In the genomic region with DNA sequence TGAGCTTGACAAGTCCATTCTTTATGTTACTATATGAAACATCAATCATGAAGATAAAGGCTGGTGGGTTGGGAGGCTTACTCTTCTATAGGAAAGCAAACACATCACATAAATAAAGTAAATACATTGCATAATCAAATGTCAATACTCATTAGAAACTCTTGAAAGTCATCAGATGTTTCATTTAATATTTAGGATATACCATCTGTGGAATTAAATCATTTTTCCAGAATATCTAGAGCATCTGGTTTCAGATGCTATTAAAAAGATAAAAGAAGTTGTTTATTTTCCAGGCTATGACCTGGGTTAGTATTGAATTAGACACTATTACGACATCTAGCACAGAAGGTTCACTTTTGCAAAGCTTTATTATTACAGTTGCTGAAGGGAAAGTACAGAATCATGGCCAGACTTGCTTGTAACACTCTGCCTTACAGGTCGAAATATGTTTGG, we compare ENCODE assay signal across 14 cellular contexts.
DNase-seq lines count a peak whose midpoint lies in the region; ATAC-seq and TF ChIP-seq lines count a peak whose summit lies in the region.
"Had no signal": no experiment of that assay in that cellular context is flagged by ENCODE, and none has a peak within 500 bp of the region (broad histone marks: within the 10 kb centered on the region; RNA-seq: fewer than 3 reads in every experiment).

No MANE protein-coding gene starts in this region.

- intact Hi-C loops in left lung (cut with DNase I): no loop called here
- intact Hi-C loops in testis (cut with DNase I; ENCODE audit: low total_unique reads): no loop called here

- TF ChIP-seq POLR2A in testis (IDR thresholded peaks at IDR 0.05): no peak

- H3K4me3 ChIP-seq in duodenal mucosa (ENCODE audit: low read depth in 1 of 2, low read length in 2 of 2) (no peak overlapping the region), left lung (no peak overlapping the region), testis (no peak overlapping the region)
- H3K4me3 ChIP-seq: colonic mucosa had no signal

- 50 to 54% methylated on average over 2 of the region's 2 CpGs for WGBS in testis, 2 donors

- peak; percentile 22 for DNase-seq in NCI-H748 treated with DMSO at 0.1 percent for 48 hours (lab: John Stamatoyannopoulos, UW)
- DNase-seq in left lung: no peak
- DNase-seq in testis: no peak
- DNase-seq in DMS114 treated with DMSO at 0.1 percent for 48 hours (lab: John Stamatoyannopoulos, UW; ENCODE audit: unreplicated experiment): no peak
- DNase-seq: activated CD8-positive, alpha-beta T cell treated with anti-CD3 and anti-CD28 coated beads, Interleukin-2, amount 10 ng/mL, durations not matched to agents 7 days and 5 days; activated gamma-delta T cell treated with Interleukin-2 at 50 U/mL for 16 hours; colonic mucosa; COR-L47; hippocampal formation; NCI-H1436; T-helper 2 cell had no signal

- H3K27me3 ChIP-seq in duodenal mucosa (ENCODE audit: control insufficient read depth in 1 of 2, insufficient read depth in 2 of 2, low read length in 2 of 2) (no peaks in the 10 kb centered on the region), left lung (no peaks in the 10 kb centered on the region), testis (no peaks in the 10 kb centered on the region)
- H3K27me3 ChIP-seq: colonic mucosa had no signal

- H3K4me1 ChIP-seq in duodenal mucosa (ENCODE audit: control insufficient read depth in 1 of 2, insufficient read depth in 2 of 2, low read length in 2 of 2) (peaks cover 10 to 26% of the 10 kb centered on the region in 2 donors), left lung (peaks cover 10 to 11% of the 10 kb centered on the region in 2 donors), testis (peaks cover 55% of the 10 kb centered on the region)
- H3K4me1 ChIP-seq: colonic mucosa had no signal

- no peak overlapping the region for H3K9ac ChIP-seq in duodenal mucosa (ENCODE audit: low read depth in 1 of 2, low read length in 2 of 2)

- H3K9me3 ChIP-seq in duodenal mucosa (ENCODE audit: control insufficient read depth in 1 of 2, low read length in 2 of 2): no peaks in the 10 kb centered on the region
- H3K9me3 ChIP-seq in left lung: no peaks in the 10 kb centered on the region
- H3K9me3 ChIP-seq in testis: no peaks in the 10 kb centered on the region
- H3K9me3 ChIP-seq: colonic mucosa had no signal

- ATAC-seq in left lung (peak; percentile 50), GM18867 (IDR thresholded peaks at IDR 0.05; ENCODE audit: unreplicated experiment) (no peak), HG03342 (IDR thresholded peaks at IDR 0.05; ENCODE audit: unreplicated experiment) (no peak)
- ATAC-seq: activated CD8-positive, alpha-beta T cell treated with anti-CD3 and anti-CD28 coated beads, Interleukin-2, amount 10 ng/mL, durations not matched to agents 7 days and 5 days had no signal

- TF ChIP-seq CTCF in left lung (IDR thresholded peaks at IDR 0.05) (no peak), testis (IDR thresholded peaks at IDR 0.05) (no peak)

- H3K27ac ChIP-seq in duodenal mucosa (ENCODE audit: low read depth, low read length): peak overlapping the region; percentile 22
- H3K27ac ChIP-seq in left lung: no peak overlapping the region
- peak overlapping the region; percentile 12 to 60 for H3K27ac ChIP-seq in testis
- H3K27ac ChIP-seq: colonic mucosa had no signal

- H3K36me3 ChIP-seq in duodenal mucosa (ENCODE audit: control insufficient read depth in 1 of 2, insufficient read depth in 2 of 2, low read length in 2 of 2) (peaks cover 5 to 35% of the 10 kb centered on the region in 2 donors), left lung (peaks cover 0 to 72% of the 10 kb centered on the region in 2 donors), testis (ENCODE audit: low read depth, missing control alignments) (no peaks in the 10 kb centered on the region)
- H3K36me3 ChIP-seq: colonic mucosa had no signal

Comparison
In these comparisons a context has a peak if more than half of its experiments do, and no peak if none do; other contexts are left out.
1. H3K27ac ChIP-seq: peak in duodenal mucosa (single experiment) and testis (2 of 2); none in left lung (0 of 2).